Comparison of ENCODE assay signal across 22 cellular contexts in genomic region chr5:108543486-108543885, GRCh38.
DNase-seq lines count a peak whose midpoint lies in the region; ATAC-seq, FAIRE-seq and TF ChIP-seq lines count a peak whose summit lies in the region.
"Had no signal": no experiment of that assay in that cellular context is flagged by ENCODE, and none has a peak within 500 bp of the region (broad histone marks: within the 10 kb centered on the region; RNA-seq: fewer than 3 reads in every experiment).

No MANE protein-coding gene starts in this region.

- no TSS peak for BruUV-seq in GM12878 (replicated peaks; lab: Mats Ljungman, UMichigan)

- no peak overlapping the region for H3K4me2 ChIP-seq in GM12878 (ENCODE audit: control insufficient read depth, insufficient read depth)
- H3K4me2 ChIP-seq: SK-N-SH had no signal

- WGBS in GM12878 (ENCODE audit: insufficient coverage, insufficient replicate concordance, low lambda C conversion rate, missing lambda C conversion rate), result 0% methylated on average over 1 of the region's 1 CpG
- 72 to 78% methylated on average over 1 of the region's 1 CpG for whole genome bisulfite sequencing in pancreas, 2 donors
- WGBS in esophagus squamous epithelium, 2 donors, result 60 to 67% methylated on average over 1 of the region's 1 CpG

- TF ChIP-seq EP300 in GM12878 (IDR thresholded peaks at IDR 0.05; ENCODE audit: borderline replicate concordance in 1 of 2, control insufficient read depth in 1 of 2, low read depth in 2 of 2, low read length in 2 of 2), result no peak

- H3K79me2 ChIP-seq in GM12878 (ENCODE audit: control insufficient read depth, insufficient read depth, low read length), result no peaks in the 10 kb centered on the region

- no peaks in the 10 kb centered on the region for H4K20me1 ChIP-seq in GM12878 (ENCODE audit: control insufficient read depth, insufficient read depth)

- no peak for DNase-seq in GM12878 (ENCODE audit: low read depth, low spot score)
- DNase-seq in pancreas, result no peak
- DNase-seq in left lung, result no peak
- DNase-seq in esophagus squamous epithelium (lab: John Stamatoyannopoulos, UW), result no peak
- DNase-seq in ACHN, result no peak
- DNase-seq: activated CD4-positive, alpha-beta T cell treated with anti-CD3 and anti-CD28 coated beads for 4 hours; CD8-positive, alpha-beta T cell; Kasumi-1; kidney glomerular epithelial cell; mesenchymal stem cell; NCI-H1417 treated with DMSO at 0.1 percent for 48 hours; SK-N-SH; stimulated activated CD8-positive, alpha-beta memory T cell treated with anti-CD3 and anti-CD28 coated beads, Interleukin-4, amount 100 ng/mL, for 48 hours; substantia nigra; uterus had no signal

- SMC1A ChIA-PET in GM12878 (lab: Charles Lee; ENCODE audit: uncharacterized antibody, unreplicated experiment), result interaction anchor here (0.8 kb wide), 1 partner anchor 97 kb away, joined by 3 read pairs; no protein-coding TSS in a partner anchor

- CTCF ChIA-PET in GM12878 (lab: Yijun Ruan, JAX), result interaction anchor here (1.4 kb wide), 1 partner anchor 24 kb away, joined by 3 read pairs; no protein-coding TSS in a partner anchor

- no peak overlapping the region for H3K9ac ChIP-seq in GM12878 (ENCODE audit: control insufficient read depth, insufficient read depth, low read length)
- H3K9ac ChIP-seq: SK-N-SH had no signal

- intact Hi-C loops in GM12878 (cut with micrococcal nuclease; ENCODE audit: unreplicated experiment), result no loop called here
- intact Hi-C loops in pancreas (cut with DNase I), result no loop called here
- intact Hi-C loops in left lung (cut with DNase I), result no loop called here
- intact Hi-C loops in esophagus squamous epithelium (cut with DNase I), result no loop called here

- POLR2A ChIA-PET in GM12878 (lab: Charles Lee), result no interaction called here

- H2AFZ ChIP-seq in GM12878 (ENCODE audit: control insufficient read depth, low read depth, low read length), result no peak overlapping the region

- no peaks in the 10 kb centered on the region for H3K9me3 ChIP-seq in GM12878 (replicated peaks; ENCODE audit: control insufficient read depth, insufficient read depth, low read length)
- H3K9me3 ChIP-seq in pancreas, result no peaks in the 10 kb centered on the region
- no peaks in the 10 kb centered on the region for H3K9me3 ChIP-seq in left lung
- no peaks in the 10 kb centered on the region for H3K9me3 ChIP-seq in esophagus squamous epithelium
- H3K9me3 ChIP-seq: breast epithelium, SK-N-SH, uterus had no signal

- ATAC-seq in GM18867 (IDR thresholded peaks at IDR 0.05; ENCODE audit: unreplicated experiment) (peak; percentile 85), GM21717 (IDR thresholded peaks at IDR 0.05; ENCODE audit: unreplicated experiment) (peak; percentile 79), HG03025 (IDR thresholded peaks at IDR 0.05; ENCODE audit: low FRiP score, unreplicated experiment) (peak; percentile 66), GM12878 (peak; percentile 69), pancreas (no peak), left lung (no peak)
- ATAC-seq: CD8-positive, alpha-beta T cell; foreskin keratinocyte; HCT116; Panc1 had no signal

- TF ChIP-seq RAD21 in GM12878 (IDR thresholded peaks at IDR 0.05; ENCODE audit: insufficient read depth, low read depth, low read length), result no peak

- H3K4me3 ChIP-seq in GM12878, result no peak overlapping the region
- H3K4me3 ChIP-seq in pancreas, result no peak overlapping the region
- no peak overlapping the region for H3K4me3 ChIP-seq in left lung
- H3K4me3 ChIP-seq in esophagus squamous epithelium, result no peak overlapping the region
- H3K4me3 ChIP-seq: breast epithelium, uterus had no signal

- in situ Hi-C loops in GM12878 (cut with MboI) (no loop called here), ACHN (cut with HindIII; ENCODE audit: low pct_ligation_motif_present, low pct_unique_long_range_greater_than_20kb, low sequenced_read_pairs) (no loop called here)

- H3K27me3 ChIP-seq in GM12878 (replicated peaks in 1 of 2; ENCODE audit: control insufficient read depth in 2 of 2, insufficient read depth in 2 of 2, low read length in 1 of 2) (no peaks in the 10 kb centered on the region), pancreas (no peaks in the 10 kb centered on the region), left lung (no peaks in the 10 kb centered on the region), esophagus squamous epithelium (no peaks in the 10 kb centered on the region)
- H3K27me3 ChIP-seq: breast epithelium, uterus had no signal

- H3K27ac ChIP-seq in GM12878 (ENCODE audit: control insufficient read depth, insufficient read depth) (no peak overlapping the region), pancreas (no peak overlapping the region), left lung (no peak overlapping the region), esophagus squamous epithelium (no peak overlapping the region)
- H3K27ac ChIP-seq: breast epithelium, foreskin keratinocyte, uterus had no signal

- FAIRE-seq in GM12878 (lab: Jason Lieb, UNC) (no peak), pancreas (lab: Jason Lieb, UNC) (no peak)

- no peak for TF ChIP-seq CTCF in GM12878 (IDR thresholded peaks at IDR 0.05 in 2 of 3, conservative IDR thresholded peaks at IDR 0.05 in 1 of 3; ENCODE audit: control insufficient read depth in 2 of 3, extremely low read depth in 1 of 3, insufficient read depth in 1 of 3, low read depth in 3 of 3, low read length in 3 of 3)
- no peak for TF ChIP-seq CTCF in pancreas (IDR thresholded peaks at IDR 0.05)
- TF ChIP-seq CTCF in left lung (IDR thresholded peaks at IDR 0.05), result no peak
- TF ChIP-seq CTCF in esophagus squamous epithelium (IDR thresholded peaks at IDR 0.05), result no peak

- no peaks in the 10 kb centered on the region for H3K4me1 ChIP-seq in GM12878 (ENCODE audit: control insufficient read depth, insufficient read depth, low read length)
- H3K4me1 ChIP-seq in pancreas, result no peaks in the 10 kb centered on the region
- H3K4me1 ChIP-seq in left lung, result no peaks in the 10 kb centered on the region
- no peaks in the 10 kb centered on the region for H3K4me1 ChIP-seq in esophagus squamous epithelium
- H3K4me1 ChIP-seq: breast epithelium, foreskin keratinocyte, uterus had no signal

- TF ChIP-seq POLR2A in GM12878 (IDR thresholded peaks at IDR 0.05; ENCODE audit: low read depth, low read length) (no peak), esophagus squamous epithelium (IDR thresholded peaks at IDR 0.05) (no peak)

- H3K36me3 ChIP-seq in GM12878 (ENCODE audit: control insufficient read depth in 2 of 2, insufficient read depth in 2 of 2, low read length in 1 of 2), result no peaks in the 10 kb centered on the region
- no peaks in the 10 kb centered on the region for H3K36me3 ChIP-seq in pancreas
- H3K36me3 ChIP-seq in left lung, result no peaks in the 10 kb centered on the region
- H3K36me3 ChIP-seq in esophagus squamous epithelium, result no peaks in the 10 kb centered on the region
- H3K36me3 ChIP-seq: breast epithelium, uterus had no signal

- RAD21 ChIA-PET in GM12878 (lab: Charles Lee; ENCODE audit: unreplicated experiment), result no interaction called here

TF ChIP-seq in GM12878, 131 proteins besides CTCF, POLR2A, EP300 and RAD21:
- TF ChIP-seq STAT1 (conservative IDR thresholded peaks at IDR 0.05) (no peak), E2F4 (IDR thresholded peaks at IDR 0.05; ENCODE audit: low read depth, low read length) (no peak), SIN3A (IDR thresholded peaks at IDR 0.05; ENCODE audit: low read depth, low read length) (no peak)

Comparison
In these comparisons a context has a peak if more than half of its experiments do, and no peak if none do; other contexts are left out.
1. ATAC-seq: peak in GM18867 (single experiment), GM21717 (single experiment), HG03025 (single experiment) and GM12878 (single experiment); none in pancreas (0 of 4) and left lung (single experiment).